Comparison of ENCODE assay signal across 30 cellular contexts in genomic region chr7:115177832-115178231, GRCh38.
DNase-seq lines count a peak whose midpoint lies in the region; ATAC-seq, FAIRE-seq and TF ChIP-seq lines count a peak whose summit lies in the region.
"Had no signal": no experiment of that assay in that cellular context is flagged by ENCODE, and none has a peak within 500 bp of the region (broad histone marks: within the 10 kb centered on the region; RNA-seq: fewer than 3 reads in every experiment).

No MANE protein-coding gene starts in this region.

- H3K9me2 ChIP-seq in neural cell (ENCODE audit: insufficient read depth, low read length), result no peaks in the 10 kb centered on the region

- no peak overlapping the region for H3K27ac ChIP-seq in neural cell (ENCODE audit: low read length)
- H3K27ac ChIP-seq: 22Rv1; A549; BLaER1; BLaER1 treated with 17β-estradiol and CSF1 and Interleukin-3, amounts not matched to agents 10 nM and 100 nM; C4-2B had no signal

- DNase-seq in RCC 7860 (ENCODE audit: low spot score) (no peak), SHP77 (lab: John Stamatoyannopoulos, UW) (no peak)
- DNase-seq: 8988T; ACHN; AML-193; BE2C; C1 segment of cervical spinal cord; Caco-2; Calu3; CD4-positive, alpha-beta memory T cell; CD4-positive, alpha-beta T cell; CD4-positive, CD25-positive, alpha-beta regulatory T cell; CD8-positive, alpha-beta memory T cell; CD8-positive, alpha-beta T cell; COR-L47; DMS 273 treated with DMSO at 0.1 percent for 48 hours; DMS153; DMS53; DMS79; DMS79 treated with DMSO at 0.1 percent for 48 hours; DND-41; EL had no signal

- no peaks in the 10 kb centered on the region for H3K36me3 ChIP-seq in neural cell (ENCODE audit: insufficient read depth, low read length)
- H3K36me3 ChIP-seq: BE2C; BLaER1; BLaER1 treated with 17β-estradiol and CSF1 and Interleukin-3, amounts not matched to agents 10 nM and 100 nM had no signal

- H3K9ac ChIP-seq in neural cell (ENCODE audit: low read length), result no peak overlapping the region
- H3K9ac ChIP-seq: BLaER1; BLaER1 treated with 17β-estradiol and CSF1 and Interleukin-3, amounts not matched to agents 10 nM and 100 nM had no signal

- no peak for TF ChIP-seq RAD21 in neural cell (conservative IDR thresholded peaks at IDR 0.05)

- peak; percentile 87 for TF ChIP-seq EP300 in neural cell (conservative IDR thresholded peaks at IDR 0.05; ENCODE audit: poor library complexity, severe bottlenecking)

- peak; percentile 51 for FAIRE-seq in RCC 7860 (lab: Jason Lieb, UNC)
- FAIRE-seq: A549, D721Med had no signal

- H3K4me3 ChIP-seq in neural cell (ENCODE audit: low read length), result no peak overlapping the region
- H3K4me3 ChIP-seq: A549; BLaER1; BLaER1 treated with 17β-estradiol and CSF1 and Interleukin-3, amounts not matched to agents 10 nM and 100 nM had no signal

- H3K9me3 ChIP-seq in neural cell (ENCODE audit: low read length), result no peaks in the 10 kb centered on the region
- H3K9me3 ChIP-seq: A549, BE2C, BLaER1, Caco-2 had no signal

- H4K20me1 ChIP-seq in neural cell (ENCODE audit: insufficient read depth), result no peaks in the 10 kb centered on the region
- H4K20me1 ChIP-seq: BLaER1; BLaER1 treated with 17β-estradiol and CSF1 and Interleukin-3, amounts not matched to agents 10 nM and 100 nM had no signal

- no peaks in the 10 kb centered on the region for H3K27me3 ChIP-seq in neural cell (ENCODE audit: insufficient read depth, low read depth, low read length)
- H3K27me3 ChIP-seq: BE2C; BLaER1; BLaER1 treated with 17β-estradiol and CSF1 and Interleukin-3, amounts not matched to agents 10 nM and 100 nM had no signal

- no peaks in the 10 kb centered on the region for H3K79me2 ChIP-seq in neural cell (replicated peaks; ENCODE audit: insufficient read depth, low read length)

- no peak overlapping the region for H2AFZ ChIP-seq in neural cell (ENCODE audit: low read depth, low read length)

- H3K4me2 ChIP-seq in neural cell (ENCODE audit: low read length), result no peak overlapping the region
- H3K4me2 ChIP-seq: A549 had no signal

- no peak for TF ChIP-seq CTCF in neural cell (IDR thresholded peaks at IDR 0.05; ENCODE audit: poor library complexity, severe bottlenecking)

- no peaks in the 10 kb centered on the region for H3F3A ChIP-seq in neural cell (ENCODE audit: insufficient read depth, low read length, poor library complexity, severe bottlenecking)

- no peak for ATAC-seq in GM19452 (IDR thresholded peaks at IDR 0.05; ENCODE audit: unreplicated experiment)
- ATAC-seq: A549; CD8-positive, alpha-beta T cell had no signal

TF ChIP-seq in neural cell, 6 proteins besides CTCF, POLR2A, EP300 and RAD21:
- TF ChIP-seq MXI1 (conservative IDR thresholded peaks at IDR 0.05; ENCODE audit: poor library complexity, severe bottlenecking), result no peak
- peak; percentile 93 for TF ChIP-seq POLR2AphosphoS5 (IDR thresholded peaks at IDR 0.05)
- peak; percentile 64 for TF ChIP-seq REST (IDR thresholded peaks at IDR 0.05; ENCODE audit: borderline replicate concordance)
